In genomic region chr7:34133983-34134782, GRCh38 we compare ENCODE assay signal across 8 cellular contexts.
A peak's percentile ranks its signal among the peaks of the same experiment; 100 is the strongest.
DNase-seq lines count a peak whose midpoint lies in the region; ATAC-seq and TF ChIP-seq lines count a peak whose summit lies in the region.

No MANE protein-coding gene starts in this region.

- no peaks in the 10 kb centered on the region for H3K27me3 ChIP-seq in suprapubic skin

- no peak overlapping the region for H3K27ac ChIP-seq in suprapubic skin

- peak; percentile 69 for ATAC-seq in HG02885 (IDR thresholded peaks at IDR 0.05; ENCODE audit: poor library complexity, unreplicated experiment)

- no peaks in the 10 kb centered on the region for H3K4me1 ChIP-seq in suprapubic skin

- H3K4me3 ChIP-seq in suprapubic skin, result no peak overlapping the region

- H3K9me3 ChIP-seq in suprapubic skin, result no peaks in the 10 kb centered on the region

- in situ Hi-C loops in T47D (cut with HindIII; ENCODE audit: low pct_unique_long_range_greater_than_20kb, low sequenced_read_pairs), result no loop called here

- peak; percentile 4 to 36 for TF ChIP-seq CTCF in suprapubic skin (IDR thresholded peaks at IDR 0.05)

- 51% methylated on average over 12 of the region's 12 CpGs for WGBS in suprapubic skin

- no peaks in the 10 kb centered on the region for H3K36me3 ChIP-seq in suprapubic skin

- no peak for TF ChIP-seq EP300 in suprapubic skin (IDR thresholded peaks at IDR 0.05)

- DNase-seq in EL, result peak; percentile 75
- peak; percentile 80 to 82 for DNase-seq in NOMO-1 (lab: John Stamatoyannopoulos, UW; ENCODE audit: unreplicated experiment in 2 of 2)
- DNase-seq in T47D (ENCODE audit: low read depth in 1 of 2, low spot score in 1 of 2), result peak; percentile 70 to 88
- peak; percentile 86 for DNase-seq in islet precursor cell
- peak in 1 of 2 donors; percentile 69 for DNase-seq in suprapubic skin (ENCODE audit: low spot score in 2 of 2)
- no peak for DNase-seq in mesenteric fat pad (ENCODE audit: low spot score)
- no peak for DNase-seq in activated CD8-positive, alpha-beta memory T cell treated with anti-CD3 and anti-CD28 coated beads, Interleukin-2, amount 50 U/mL, for 4 hours

- no peak for TF ChIP-seq POLR2A in suprapubic skin (IDR thresholded peaks at IDR 0.05)

Comparison
In these comparisons a context has a peak if more than half of its experiments do, and no peak if none do; other contexts are left out.
1. DNase-seq: peak in EL (single experiment), NOMO-1 (2 of 2), T47D (2 of 2) and islet precursor cell (single experiment); none in mesenteric fat pad (single experiment) and activated CD8-positive, alpha-beta memory T cell treated with anti-CD3 and anti-CD28 coated beads, Interleukin-2, amount 50 U/mL, for 4 hours (single experiment).